Comparison of ENCODE assay signal across 8 cellular contexts in genomic region chr16:79770244-79771064, GRCh38.
DNase-seq lines count a peak whose midpoint lies in the region; ATAC-seq lines count a peak whose summit lies in the region.

No MANE protein-coding gene starts in this region.

- ATAC-seq in HG03060 (IDR thresholded peaks at IDR 0.05; ENCODE audit: low read depth, unreplicated experiment) = peak; percentile 63
- peak; percentile 86 for ATAC-seq in left colon

- peak; percentile 68 to 82 for DNase-seq in NCI-H2081 (lab: John Stamatoyannopoulos, UW)
- DNase-seq in NCI-H2081 treated with DMSO at 0.1 percent for 48 hours (lab: John Stamatoyannopoulos, UW) = no peak
- DNase-seq in NCI-H2171 treated with DMSO at 0.1 percent for 48 hours (lab: John Stamatoyannopoulos, UW) = peak; percentile 76
- DNase-seq in activated CD4-positive, alpha-beta T cell treated with anti-CD3 and anti-CD28 coated beads for 48 hours = peak; percentile 80
- DNase-seq in dedifferentiated amniotic fluid mesenchymal stem cell (ENCODE audit: extremely low spot score) = peak; percentile 53
- peak; percentile 90 to 91 for DNase-seq in left colon
- DNase-seq in stimulated activated CD4-positive, alpha-beta T cell treated with anti-CD3 and anti-CD28 coated beads, Interleukin-15, amount 100 ng/mL, for 48 hours (ENCODE audit: low read depth in 2 of 2) = peak; percentile 48 to 62

- intact Hi-C loops in left colon (cut with DNase I, micrococcal nuclease) = no loop called here
